ENCODE assay signal across 18 cellular contexts in genomic region chr2:143948710-143949109, GRCh38.
DNase-seq lines count a peak whose midpoint lies in the region; ATAC-seq, FAIRE-seq and TF ChIP-seq lines count a peak whose summit lies in the region.
"Had no signal": no experiment of that assay in that cellular context is flagged by ENCODE, and none has a peak within 500 bp of the region (broad histone marks: within the 10 kb centered on the region; RNA-seq: fewer than 3 reads in every experiment).

No MANE protein-coding gene starts in this region.

- no peak overlapping the region for H3K4me2 ChIP-seq in mammary epithelial cell (ENCODE audit: insufficient read depth, low read depth, low read length)
- no peak overlapping the region for H3K4me2 ChIP-seq in GM12878 (ENCODE audit: control insufficient read depth, insufficient read depth)
- H3K4me2 ChIP-seq: GM23338, KMS-11 had no signal

- dilution Hi-C loops in mammary epithelial cell (cut with HindIII; ENCODE audit: low sequenced_read_pairs), result no loop called here

- TF ChIP-seq EP300 in GM12878 (IDR thresholded peaks at IDR 0.05; ENCODE audit: borderline replicate concordance in 1 of 2, control insufficient read depth in 1 of 2, low read depth in 2 of 2, low read length in 2 of 2), result no peak

- POLR2A ChIA-PET in GM12878 (lab: Charles Lee), result interaction anchor here (0.8 to 0.9 kb wide), 2 partner anchors 20 to 29 kb away, joined by 3 read pairs; no protein-coding TSS in a partner anchor

- ATAC-seq in GM12878 (no peak), lower lobe of right lung (no peak), HG02970 (IDR thresholded peaks at IDR 0.05; ENCODE audit: low FRiP score, unreplicated experiment) (no peak)
- ATAC-seq: GM23338 had no signal

- no peak overlapping the region for H3K4me3 Mint-ChIP-seq in nephron progenitor cell
- H3K4me3 Mint-ChIP-seq: GM23338 had no signal

- no peak overlapping the region for H3K9ac ChIP-seq in mammary epithelial cell (ENCODE audit: insufficient read depth, low read length)
- no peak overlapping the region for H3K9ac ChIP-seq in GM12878 (ENCODE audit: control insufficient read depth, insufficient read depth, low read length)
- H3K9ac ChIP-seq: KMS-11 had no signal

- in situ Hi-C loops in mammary epithelial cell (cut with MboI; ENCODE audit: low sequenced_read_pairs in 2 of 2) (no loop called here), GM12878 (cut with MboI) (no loop called here)

- H3K27ac ChIP-seq in mammary epithelial cell (ENCODE audit: insufficient read depth, low read depth, low read length), result no peak overlapping the region
- H3K27ac ChIP-seq in breast epithelium, result no peak overlapping the region
- no peak overlapping the region for H3K27ac ChIP-seq in GM12878 (ENCODE audit: control insufficient read depth, insufficient read depth)
- peak overlapping the region; percentile 8 for H3K27ac ChIP-seq in lower lobe of right lung
- H3K27ac ChIP-seq: 22Rv1, KMS-11 had no signal

- H3K4me1 ChIP-seq in mammary epithelial cell (ENCODE audit: insufficient read depth, low read length) (no peaks in the 10 kb centered on the region), breast epithelium (no peaks in the 10 kb centered on the region), GM12878 (ENCODE audit: control insufficient read depth, insufficient read depth, low read length) (no peaks in the 10 kb centered on the region), lower lobe of right lung (peaks cover 3% of the 10 kb centered on the region)

- no peaks in the 10 kb centered on the region for H3K27me3 Mint-ChIP-seq in nephron progenitor cell (ENCODE audit: low read depth, poor library complexity)

- H3K36me3 ChIP-seq in mammary epithelial cell (ENCODE audit: insufficient read depth, low read length), result no peaks in the 10 kb centered on the region
- H3K36me3 ChIP-seq in breast epithelium, result no peaks in the 10 kb centered on the region
- no peaks in the 10 kb centered on the region for H3K36me3 ChIP-seq in GM12878 (ENCODE audit: control insufficient read depth in 2 of 2, insufficient read depth in 2 of 2, low read length in 1 of 2)
- H3K36me3 ChIP-seq in lower lobe of right lung, result peaks cover 4% of the 10 kb centered on the region
- H3K36me3 ChIP-seq: MG63 had no signal

- SMC1A ChIA-PET in GM12878 (lab: Charles Lee; ENCODE audit: uncharacterized antibody, unreplicated experiment), result interaction anchor here (1.0 to 1.9 kb wide), 10 partner anchors 9 to 690 kb away, joined by 3 to 17 read pairs (median 4); no protein-coding TSS in a partner anchor

- no peaks in the 10 kb centered on the region for H3K4me1 Mint-ChIP-seq in nephron progenitor cell

- intact Hi-C loops in mammary epithelial cell (cut with micrococcal nuclease), result no loop called here
- intact Hi-C loops in breast epithelium (cut with DNase I; ENCODE audit: low total_unique reads), result no loop called here
- intact Hi-C loops in GM12878 (cut with micrococcal nuclease; ENCODE audit: unreplicated experiment), result no loop called here
- intact Hi-C loops in lower lobe of right lung (cut with DNase I), result no loop called here

- RAD21 ChIA-PET in GM12878 (lab: Charles Lee; ENCODE audit: unreplicated experiment), result interaction anchor here (1.3 to 1.4 kb wide), 2 partner anchors 9 to 11 kb away, joined by 4 to 8 read pairs; no protein-coding TSS in a partner anchor

- H2AFZ ChIP-seq in mammary epithelial cell (ENCODE audit: low read depth, low read length) (no peak overlapping the region), GM12878 (ENCODE audit: control insufficient read depth, low read depth, low read length) (no peak overlapping the region)
- H2AFZ ChIP-seq: GM23338 had no signal

- no peak for TF ChIP-seq POLR2A in breast epithelium (IDR thresholded peaks at IDR 0.05)
- no peak for TF ChIP-seq POLR2A in GM12878 (IDR thresholded peaks at IDR 0.05; ENCODE audit: low read depth, low read length)

- H3K79me2 ChIP-seq in mammary epithelial cell (ENCODE audit: insufficient read depth, low read length) (no peaks in the 10 kb centered on the region), GM12878 (ENCODE audit: control insufficient read depth, insufficient read depth, low read length) (no peaks in the 10 kb centered on the region)

- FAIRE-seq in GM12878 (lab: Jason Lieb, UNC), result peak; percentile 49
- FAIRE-seq: GM19239 had no signal

- H3K9me3 ChIP-seq in mammary epithelial cell (replicated peaks; ENCODE audit: insufficient read depth, low read length) (no peaks in the 10 kb centered on the region), breast epithelium (no peaks in the 10 kb centered on the region), GM12878 (replicated peaks; ENCODE audit: control insufficient read depth, insufficient read depth, low read length) (no peaks in the 10 kb centered on the region), lower lobe of right lung (no peaks in the 10 kb centered on the region)
- H3K9me3 ChIP-seq: MG63 had no signal

- WGBS in mammary epithelial cell (ENCODE audit: low coverage, missing lambda C conversion rate), result 94% methylated on average over 2 of the region's 2 CpGs
- 98% methylated on average over 2 of the region's 2 CpGs for WGBS in GM12878 (ENCODE audit: insufficient coverage, insufficient replicate concordance, low lambda C conversion rate, missing lambda C conversion rate)

- H4K20me1 ChIP-seq in mammary epithelial cell (ENCODE audit: insufficient read depth, low read length) (no peaks in the 10 kb centered on the region), GM12878 (ENCODE audit: control insufficient read depth, insufficient read depth) (no peaks in the 10 kb centered on the region)

- H3K27ac Mint-ChIP-seq in nephron progenitor cell, result no peak overlapping the region
- H3K27ac Mint-ChIP-seq: GM23338 had no signal

- TF ChIP-seq CTCF in mammary epithelial cell (conservative IDR thresholded peaks at IDR 0.05 in 1 of 2, IDR thresholded peaks at IDR 0.05 in 1 of 2; ENCODE audit: extremely low read depth in 1 of 2, insufficient read depth in 1 of 2, low read depth in 1 of 2, low read length in 2 of 2) (no peak), breast epithelium (IDR thresholded peaks at IDR 0.05) (no peak), GM12878 (IDR thresholded peaks at IDR 0.05 in 2 of 3, conservative IDR thresholded peaks at IDR 0.05 in 1 of 3; ENCODE audit: control insufficient read depth in 2 of 3, extremely low read depth in 1 of 3, insufficient read depth in 1 of 3, low read depth in 3 of 3, low read length in 3 of 3) (no peak), lower lobe of right lung (IDR thresholded peaks at IDR 0.05) (no peak), nephron progenitor cell (IDR thresholded peaks at IDR 0.05) (no peak)

- BruUV-seq in mammary epithelial cell (replicated peaks; lab: Mats Ljungman, UMichigan), result no TSS peak
- no TSS peak for BruUV-seq in GM12878 (replicated peaks; lab: Mats Ljungman, UMichigan)

- no peak overlapping the region for H3K4me3 ChIP-seq in mammary epithelial cell (replicated peaks in 1 of 3; ENCODE audit: insufficient read depth in 1 of 3, low read depth in 2 of 3, low read length in 3 of 3)
- no peak overlapping the region for H3K4me3 ChIP-seq in breast epithelium
- no peak overlapping the region for H3K4me3 ChIP-seq in GM12878
- no peak overlapping the region for H3K4me3 ChIP-seq in lower lobe of right lung
- H3K4me3 ChIP-seq: GM23338, MG63 had no signal

- no peaks in the 10 kb centered on the region for H3K27me3 ChIP-seq in mammary epithelial cell (ENCODE audit: insufficient read depth, low read length)
- H3K27me3 ChIP-seq in breast epithelium, result no peaks in the 10 kb centered on the region
- no peaks in the 10 kb centered on the region for H3K27me3 ChIP-seq in GM12878 (replicated peaks in 1 of 2; ENCODE audit: control insufficient read depth in 2 of 2, insufficient read depth in 2 of 2, low read length in 1 of 2)
- no peaks in the 10 kb centered on the region for H3K27me3 ChIP-seq in lower lobe of right lung (ENCODE audit: low read depth)
- H3K27me3 ChIP-seq: MG63 had no signal

- CTCF ChIA-PET in mammary epithelial cell (lab: Charles Lee; ENCODE audit: low non-redundant PET), result no interaction called here
- CTCF ChIA-PET in GM12878 (lab: Yijun Ruan, JAX), result interaction anchor here (0.8 to 3.8 kb wide), 4 partner anchors 9 to 264 kb away, joined by 3 to 18 read pairs (median 4); no protein-coding TSS in a partner anchor

- H3K9me3 Mint-ChIP-seq in nephron progenitor cell, result no peaks in the 10 kb centered on the region
- H3K9me3 Mint-ChIP-seq: GM23338 had no signal

- peaks cover 6% of the 10 kb centered on the region for H3K36me3 Mint-ChIP-seq in nephron progenitor cell (ENCODE audit: low read depth)

- DNase-seq in mammary epithelial cell (peak; percentile 17), breast epithelium (ENCODE audit: low spot score in 2 of 2) (no peak), GM12878 (ENCODE audit: low read depth, low spot score) (no peak), lower lobe of right lung (no peak), dedifferentiated amniotic fluid mesenchymal stem cell (ENCODE audit: extremely low spot score) (no peak), AG08396 (ENCODE audit: low spot score) (no peak), nephron progenitor cell (no peak)
- DNase-seq: C1 segment of cervical spinal cord, MG63, NCI-H1105 treated with DMSO at 0.1 percent for 48 hours, NCI-H187, NCI-H510A, SW 1271 had no signal

- no peak for TF ChIP-seq RAD21 in GM12878 (IDR thresholded peaks at IDR 0.05; ENCODE audit: insufficient read depth, low read depth, low read length)

TF ChIP-seq in GM12878, 131 proteins besides CTCF, POLR2A, EP300 and RAD21 (continues in another document):
- TF ChIP-seq IKZF2 (IDR thresholded peaks at IDR 0.05), result no peak
- no peak for TF ChIP-seq ZNF24 (IDR thresholded peaks at IDR 0.05)
- TF ChIP-seq NR2F1 (conservative IDR thresholded peaks at IDR 0.05), result no peak
- TF ChIP-seq PBX3 (IDR thresholded peaks at IDR 0.05; ENCODE audit: insufficient replicate concordance, low read depth, low read length), result no peak
- TF ChIP-seq BHLHE40 (IDR thresholded peaks at IDR 0.05; ENCODE audit: borderline replicate concordance in 1 of 2, low read depth in 2 of 2, low read length in 1 of 2), result no peak
